ENCODE assay signal across 8 cellular contexts in the genomic region with DNA sequence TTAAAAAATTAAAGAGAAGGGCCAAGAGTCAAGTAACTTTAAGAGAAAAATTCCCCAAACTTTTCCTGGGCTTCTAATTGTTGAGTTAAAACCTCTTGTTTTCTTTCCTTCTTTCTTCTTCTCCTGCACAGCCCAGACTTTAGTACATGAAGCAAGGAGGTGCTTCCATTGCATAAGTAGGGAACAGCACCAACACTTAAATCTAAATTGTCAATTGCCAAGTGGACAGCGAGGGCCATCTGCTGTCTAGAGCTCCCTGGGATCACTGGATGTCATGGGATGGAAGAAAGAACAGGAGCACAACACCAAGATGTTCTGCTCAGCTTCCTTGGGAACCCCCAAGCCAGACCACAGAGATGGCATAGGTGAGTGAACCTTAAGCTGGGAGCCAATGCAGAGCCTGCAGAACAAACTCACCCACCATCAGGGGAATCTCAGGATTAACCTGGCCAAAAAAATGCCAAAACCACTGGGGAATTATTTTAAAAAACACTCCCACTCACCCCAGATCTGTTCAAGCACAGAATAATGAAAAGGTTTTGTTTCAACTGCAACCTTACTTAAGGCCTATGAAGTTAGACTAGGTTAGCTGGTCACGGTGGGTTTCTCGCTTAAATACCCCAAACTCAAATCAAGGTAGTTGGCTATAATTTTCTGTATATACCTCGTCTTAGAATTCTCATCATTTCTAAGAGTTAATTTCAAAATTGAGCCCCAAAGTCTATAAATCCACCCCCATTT.
DNase-seq lines count a peak whose midpoint lies in the region; ATAC-seq, FAIRE-seq and TF ChIP-seq lines count a peak whose summit lies in the region.

No MANE protein-coding gene starts in this region.

- H3K9me3 ChIP-seq in K562 (replicated peaks; ENCODE audit: control insufficient read depth, insufficient read depth, low read depth, low read length) = no peaks in the 10 kb centered on the region
- H3K9me3 ChIP-seq in muscle layer of colon (ENCODE audit: low read length) = no peaks in the 10 kb centered on the region
- H3K9me3 ChIP-seq in ascending aorta = no peaks in the 10 kb centered on the region
- H3K9me3 ChIP-seq in small intestine (ENCODE audit: control insufficient read depth, low read depth) = no peaks in the 10 kb centered on the region

- H3K9ac ChIP-seq in K562 (ENCODE audit: insufficient read depth in 1 of 2, low read depth in 2 of 2, low read length in 2 of 2) (peak overlapping the region; percentile 54 to 80; a peak in 3 of 4 replicates), muscle layer of colon (ENCODE audit: low read length) (peak overlapping the region; percentile 2)

- H3K4me2 ChIP-seq in K562 (ENCODE audit: insufficient read depth, low read length) = peak overlapping the region; percentile 63

- H3K36me3 ChIP-seq in K562 (ENCODE audit: control insufficient read depth, insufficient read depth, low read length) (no peaks in the 10 kb centered on the region; the same call in 2 of the 3 replicates), muscle layer of colon (ENCODE audit: insufficient read depth, low read length) (no peaks in the 10 kb centered on the region), ascending aorta (no peaks in the 10 kb centered on the region), small intestine (ENCODE audit: control insufficient read depth in 2 of 2, insufficient read depth in 2 of 2, low read length in 2 of 2) (no peaks in the 10 kb centered on the region)

- CTCF ChIA-PET in K562 (lab: Yijun Ruan, JAX; ENCODE audit: low intra/inter-chr PET ratio) = no interaction called here

- in situ Hi-C loops in K562 (cut with MboI) = no loop called here

- 18% methylated on average over 4 of the region's 4 CpGs for WGBS in K562 (ENCODE audit: insufficient coverage, low coverage, missing lambda C conversion rate)
- WGBS in small intestine, 3 donors = 62 to 71% (median 69%) methylated on average over 4 of the region's 4 CpGs

- POLR2A ChIA-PET in K562 (lab: Yijun Ruan, JAX) = interaction anchor here (0.6 to 1.5 kb wide), 10 partner anchors 8 to 825 kb away, joined by 3 to 9 read pairs (median 3); no protein-coding TSS in a partner anchor

- ATAC-seq in HG03139 (IDR thresholded peaks at IDR 0.05; ENCODE audit: unreplicated experiment) = peak; percentile 2
- peak; percentile 40 for ATAC-seq in K562
- no peak for ATAC-seq in GM18873 (IDR thresholded peaks at IDR 0.05; ENCODE audit: low FRiP score, unreplicated experiment)

- no peaks in the 10 kb centered on the region for H4K20me1 ChIP-seq in K562 (replicated peaks; ENCODE audit: control insufficient read depth, insufficient read depth, low read length)

- peak; percentile 60 to 68 for TF ChIP-seq RAD21 in K562 (CRISPR knock-in tag; conservative IDR thresholded peaks at IDR 0.05 in 1 of 2, IDR thresholded peaks at IDR 0.05 in 1 of 2)

- H2AFZ ChIP-seq in K562 (ENCODE audit: low read depth, low read length) = peak overlapping the region; percentile 71

- no peaks in the 10 kb centered on the region for H3K9me1 ChIP-seq in K562 (ENCODE audit: control insufficient read depth, insufficient read depth, low read length)

- H3K79me2 ChIP-seq in K562 (ENCODE audit: control insufficient read depth, insufficient read depth, low read length) = no peaks in the 10 kb centered on the region

- peak overlapping the region; percentile 26; the same call in 1 of the 2 replicates for H3K27ac ChIP-seq in C4-2B
- peak overlapping the region; percentile 79 for H3K27ac ChIP-seq in K562 (ENCODE audit: extremely low read depth, low read depth, low read length)
- peak overlapping the region; percentile 80 for H3K27ac ChIP-seq in muscle layer of colon (ENCODE audit: low read depth, low read length)
- H3K27ac ChIP-seq in ascending aorta = no peak overlapping the region
- peak overlapping the region in 1 of 2 donors; percentile 53 for H3K27ac ChIP-seq in small intestine (ENCODE audit: low read depth in 1 of 2, low read length in 1 of 2)

- FAIRE-seq in K562 (lab: Jason Lieb, UNC) (peak; percentile 19), small intestine (lab: Jason Lieb, UNC) (no peak)

- no peak for TF ChIP-seq EP300 in K562 (IDR thresholded peaks at IDR 0.05; ENCODE audit: low read length)

- no peak overlapping the region for H3K4me3 ChIP-seq in K562
- peak overlapping the region in 1 of 2 donors; percentile 18 for H3K4me3 ChIP-seq in muscle layer of colon (ENCODE audit: low read depth in 1 of 2, low read length in 2 of 2)
- H3K4me3 ChIP-seq in ascending aorta = no peak overlapping the region
- no peak overlapping the region for H3K4me3 ChIP-seq in small intestine (ENCODE audit: low read depth in 1 of 2, low read length in 2 of 2)

- DNase-seq in K562 (ENCODE audit: extremely low read depth in 1 of 4, low spot score in 3 of 4) = peak in 2 of 4 experiments; percentile 23 to 53
- DNase-seq in ascending aorta (ENCODE audit: low spot score in 2 of 2) = no peak
- DNase-seq in GF-D8 (lab: John Stamatoyannopoulos, UW) = no peak
- no peak for DNase-seq in small intestine

- BruUV-seq in K562 (replicated peaks; lab: Mats Ljungman, UMichigan) = TSS peak; percentile 92

- TF ChIP-seq POLR2A in K562 (conservative IDR thresholded peaks at IDR 0.05) = no peak

- H3K4me1 ChIP-seq in K562 (replicated peaks in 1 of 2; ENCODE audit: control insufficient read depth in 2 of 2, insufficient read depth in 2 of 2, low read length in 2 of 2) (peaks cover 3 to 37% of the 10 kb centered on the region in 2 experiments; a peak in 4 of 5 replicates), muscle layer of colon (ENCODE audit: insufficient read depth, low read length) (peaks cover 41% of the 10 kb centered on the region), ascending aorta (no peaks in the 10 kb centered on the region), small intestine (ENCODE audit: control insufficient read depth in 2 of 2, insufficient read depth in 1 of 2, low read depth in 1 of 2, low read length in 1 of 2) (peaks cover 3 to 15% of the 10 kb centered on the region in 2 donors)

- no peak for TF ChIP-seq CTCF in C4-2B (conservative IDR thresholded peaks at IDR 0.05)
- TF ChIP-seq CTCF in K562 (IDR thresholded peaks at IDR 0.05 in 2 of 3, conservative IDR thresholded peaks at IDR 0.05 in 1 of 3; ENCODE audit: insufficient read depth in 2 of 3, low read depth in 1 of 3, low read length in 3 of 3) = peak; percentile 30 to 47 (median 38); a peak in 4 of 6 replicates
- no peak for TF ChIP-seq CTCF in ascending aorta (IDR thresholded peaks at IDR 0.05)

- H3K27me3 ChIP-seq in K562 (ENCODE audit: control insufficient read depth in 2 of 2, insufficient read depth in 2 of 2, low read length in 2 of 2) = no peaks in the 10 kb centered on the region
- no peaks in the 10 kb centered on the region for H3K27me3 ChIP-seq in muscle layer of colon (ENCODE audit: control insufficient read depth in 1 of 2, insufficient read depth in 2 of 2, low read length in 2 of 2)
- no peaks in the 10 kb centered on the region for H3K27me3 ChIP-seq in ascending aorta
- no peaks in the 10 kb centered on the region for H3K27me3 ChIP-seq in small intestine (ENCODE audit: control insufficient read depth in 2 of 2, insufficient read depth in 2 of 2, low read length in 2 of 2)

- intact Hi-C loops in K562 (cut with micrococcal nuclease) (loop anchor here (1.0 to 2.0 kb wide), 2 partner anchors 69 to 145 kb away; no protein-coding TSS in a partner anchor), ascending aorta (cut with DNase I) (no loop called here)

TF ChIP-seq in K562, 482 proteins besides CTCF, POLR2A, EP300 and RAD21 (continues in another document):
- TF ChIP-seq HMGXB4 (CRISPR knock-in tag; IDR thresholded peaks at IDR 0.05) (no peak), ZNF77 (CRISPR knock-in tag; IDR thresholded peaks at IDR 0.05) (no peak), PCBP2 (IDR thresholded peaks at IDR 0.05; ENCODE audit: low read depth, low read length, poor library complexity, severe bottlenecking) (no peak), POLR2B (IDR thresholded peaks at IDR 0.05; ENCODE audit: low read depth, partially characterized antibody) (no peak), ZFP1 (CRISPR knock-in tag; IDR thresholded peaks at IDR 0.05) (no peak), MXI1 (IDR thresholded peaks at IDR 0.05; ENCODE audit: low read depth, low read length) (no peak), SRSF9 (IDR thresholded peaks at IDR 0.05; ENCODE audit: borderline replicate concordance, low read depth, low read length) (no peak), GTF2E2 (tag; IDR thresholded peaks at IDR 0.05) (peak; percentile 91), ZNF717 (CRISPR knock-in tag; IDR thresholded peaks at IDR 0.05) (no peak), POLR3A (IDR thresholded peaks at IDR 0.05; ENCODE audit: borderline replicate concordance, extremely low read depth, insufficient read depth, insufficient read length) (no peak), CHD4 (IDR thresholded peaks at IDR 0.05; ENCODE audit: insufficient read depth, insufficient replicate concordance, low read depth, low read length, poor library complexity, severe bottlenecking) (no peak)
- TF ChIP-seq, protein P1, sequence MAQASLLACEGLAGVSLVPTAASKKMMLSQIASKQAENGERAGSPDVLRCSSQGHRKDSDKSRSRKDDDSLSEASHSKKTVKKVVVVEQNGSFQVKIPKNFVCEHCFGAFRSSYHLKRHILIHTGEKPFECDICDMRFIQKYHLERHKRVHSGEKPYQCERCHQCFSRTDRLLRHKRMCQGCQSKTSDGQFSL (CRISPR knock-in tag; IDR thresholded peaks at IDR 0.05) = no peak
- TF ChIP-seq, protein P1 (tag; IDR thresholded peaks at IDR 0.05) = peak in 1 of 2 experiments; percentile 53; a peak in 1 of 4 replicates

Comparison
In these comparisons a context has a peak if more than half of its experiments do, and no peak if none do; other contexts are left out.
1. H3K27ac ChIP-seq: peak in C4-2B (single experiment), K562 (single experiment) and muscle layer of colon (single experiment); none in ascending aorta (0 of 2).
2. CTCF ChIP-seq: peak in K562 (3 of 3); none in C4-2B (single experiment) and ascending aorta (0 of 3).